1 cellular context compared by ENCODE assay signal in the genomic region with DNA sequence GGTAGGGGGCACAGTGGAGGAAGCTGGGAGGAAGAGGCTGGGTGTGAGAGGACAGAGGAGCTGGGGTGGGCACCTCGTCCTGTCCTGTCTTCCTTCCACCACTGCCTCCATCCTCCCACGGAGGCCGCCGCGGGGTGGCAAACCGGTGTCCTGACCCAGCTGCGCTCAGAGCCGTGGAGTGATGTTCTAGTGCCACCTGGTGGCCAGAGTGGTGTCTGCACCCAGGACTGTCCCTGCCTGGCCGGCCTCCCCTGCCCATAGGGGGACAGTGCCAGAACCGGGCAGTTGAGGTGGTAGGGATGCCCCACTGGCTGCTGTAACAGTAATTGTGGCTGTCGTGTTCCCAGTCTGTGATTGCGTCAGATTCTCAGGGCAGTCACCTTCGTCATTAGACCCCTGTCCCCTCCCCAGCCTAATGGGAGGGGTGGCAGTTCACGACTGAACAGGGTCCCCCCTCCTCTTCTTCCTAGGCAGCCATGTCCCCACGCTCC.
TF ChIP-seq lines count a peak whose summit lies in the region.

No MANE protein-coding gene starts in this region.

TF ChIP-seq in GM12878, 131 proteins besides CTCF, POLR2A, EP300 and RAD21 (continued from another document):
- TF ChIP-seq, protein P1, sequence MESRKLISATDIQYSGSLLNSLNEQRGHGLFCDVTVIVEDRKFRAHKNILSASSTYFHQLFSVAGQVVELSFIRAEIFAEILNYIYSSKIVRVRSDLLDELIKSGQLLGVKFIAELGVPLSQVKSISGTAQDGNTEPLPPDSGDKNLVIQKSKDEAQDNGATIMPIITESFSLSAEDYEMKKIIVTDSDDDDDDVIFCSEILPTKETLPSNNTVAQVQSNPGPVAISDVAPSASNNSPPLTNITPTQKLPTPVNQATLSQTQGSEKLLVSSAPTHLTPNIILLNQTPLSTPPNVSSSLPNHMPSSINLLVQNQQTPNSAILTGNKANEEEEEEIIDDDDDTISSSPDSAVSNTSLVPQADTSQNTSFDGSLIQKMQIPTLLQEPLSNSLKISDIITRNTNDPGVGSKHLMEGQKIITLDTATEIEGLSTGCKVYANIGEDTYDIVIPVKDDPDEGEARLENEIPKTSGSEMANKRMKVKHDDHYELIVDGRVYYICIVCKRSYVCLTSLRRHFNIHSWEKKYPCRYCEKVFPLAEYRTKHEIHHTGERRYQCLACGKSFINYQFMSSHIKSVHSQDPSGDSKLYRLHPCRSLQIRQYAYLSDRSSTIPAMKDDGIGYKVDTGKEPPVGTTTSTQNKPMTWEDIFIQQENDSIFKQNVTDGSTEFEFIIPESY (IDR thresholded peaks at IDR 0.05): no peak
- TF ChIP-seq KAT2A (conservative IDR thresholded peaks at IDR 0.05; ENCODE audit: control insufficient read depth, low read depth, low read length) (no peak), SIX5 (IDR thresholded peaks at IDR 0.05; ENCODE audit: low read depth, low read length, severe bottlenecking) (no peak), NR2C1 (IDR thresholded peaks at IDR 0.05) (no peak), LARP7 (IDR thresholded peaks at IDR 0.05) (peak; percentile 62; the same call in 1 of the 2 replicates), TCF3 (IDR thresholded peaks at IDR 0.05; ENCODE audit: borderline replicate concordance, insufficient read depth, low read depth, low read length) (peak; percentile 90), RELA (IDR thresholded peaks at IDR 0.05; ENCODE audit: borderline replicate concordance, partially characterized antibody) (peak; percentile 43), SMARCA5 (IDR thresholded peaks at IDR 0.05) (peak; percentile 95), GATAD2B (conservative IDR thresholded peaks at IDR 0.05; ENCODE audit: low read depth) (no peak), CHD1 (IDR thresholded peaks at IDR 0.05; ENCODE audit: low read depth, low read length) (no peak), MXI1 (IDR thresholded peaks at IDR 0.05; ENCODE audit: low read depth, low read length) (no peak), NFXL1 (IDR thresholded peaks at IDR 0.05; ENCODE audit: borderline replicate concordance) (no peak), TBL1XR1 (IDR thresholded peaks at IDR 0.05; ENCODE audit: low read depth, low read length) (peak; percentile 68; the same call in 1 of the 2 replicates), EGR1 (IDR thresholded peaks at IDR 0.05; ENCODE audit: borderline replicate concordance in 1 of 2, low read depth in 2 of 2, low read length in 2 of 2) (0 out of 3 replicates have a peak, but pooled peaks of 1 of the 2 experiments have one; percentile 26), ASH2L (IDR thresholded peaks at IDR 0.05; ENCODE audit: borderline replicate concordance, low read depth) (no peak), ATF7 (IDR thresholded peaks at IDR 0.05; ENCODE audit: low read depth) (no peak), IKZF1 (conservative IDR thresholded peaks at IDR 0.05) (peak; percentile 43; the same call in 1 of the 2 replicates), YY1 (IDR thresholded peaks at IDR 0.05; ENCODE audit: low read depth, low read length) (peak; percentile 78), NR2F1 (conservative IDR thresholded peaks at IDR 0.05) (peak; percentile 78), RFX5 (IDR thresholded peaks at IDR 0.05; ENCODE audit: low read depth, low read length) (no peak), SP1 (IDR thresholded peaks at IDR 0.05; ENCODE audit: low read depth, low read length) (no peak), RB1 (IDR thresholded peaks at IDR 0.05; ENCODE audit: borderline replicate concordance) (0 out of 2 replicates have a peak, but pooled peaks have one; percentile 19)
- TF ChIP-seq, protein P2, sequence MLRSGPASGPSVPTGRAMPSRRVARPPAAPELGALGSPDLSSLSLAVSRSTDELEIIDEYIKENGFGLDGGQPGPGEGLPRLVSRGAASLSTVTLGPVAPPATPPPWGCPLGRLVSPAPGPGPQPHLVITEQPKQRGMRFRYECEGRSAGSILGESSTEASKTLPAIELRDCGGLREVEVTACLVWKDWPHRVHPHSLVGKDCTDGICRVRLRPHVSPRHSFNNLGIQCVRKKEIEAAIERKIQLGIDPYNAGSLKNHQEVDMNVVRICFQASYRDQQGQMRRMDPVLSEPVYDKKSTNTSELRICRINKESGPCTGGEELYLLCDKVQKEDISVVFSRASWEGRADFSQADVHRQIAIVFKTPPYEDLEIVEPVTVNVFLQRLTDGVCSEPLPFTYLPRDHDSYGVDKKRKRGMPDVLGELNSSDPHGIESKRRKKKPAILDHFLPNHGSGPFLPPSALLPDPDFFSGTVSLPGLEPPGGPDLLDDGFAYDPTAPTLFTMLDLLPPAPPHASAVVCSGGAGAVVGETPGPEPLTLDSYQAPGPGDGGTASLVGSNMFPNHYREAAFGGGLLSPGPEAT (IDR thresholded peaks at IDR 0.05; ENCODE audit: low read depth): no peak
- TF ChIP-seq, protein P3, sequence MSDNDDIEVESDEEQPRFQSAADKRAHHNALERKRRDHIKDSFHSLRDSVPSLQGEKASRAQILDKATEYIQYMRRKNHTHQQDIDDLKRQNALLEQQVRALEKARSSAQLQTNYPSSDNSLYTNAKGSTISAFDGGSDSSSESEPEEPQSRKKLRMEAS (IDR thresholded peaks at IDR 0.05; ENCODE audit: low read depth, low read length): 0 out of 2 replicates have a peak, but pooled peaks have one; percentile 20
